ENCODE assay signal across 13 cellular contexts in genomic region chr12:52247622-52248540, GRCh38. TPM values are rescaled to one million over a fixed set of nuclear protein-coding genes. Genes with fewer than 3 reads are reported as not detected.
DNase-seq lines count a peak whose midpoint lies in the region; ATAC-seq and TF ChIP-seq lines count a peak whose summit lies in the region.
"Had no signal": no experiment of that assay in that cellular context is flagged by ENCODE, and none has a peak within 500 bp of the region (broad histone marks: within the 10 kb centered on the region; RNA-seq: fewer than 3 reads in every experiment).

No MANE protein-coding gene starts in this region.

- POLR2A ChIA-PET in activated naive CD8-positive, alpha-beta T cell treated with anti-CD3 and anti-CD28 coated beads, Interleukin-2, amount 10 ng/mL, durations not matched to agents 7 days and 5 days (lab: Charles Lee): no interaction called here

- no peaks in the 10 kb centered on the region for H3K36me3 ChIP-seq in WERI-Rb-1
- H3K36me3 ChIP-seq in lower lobe of right lung: peaks cover 4% of the 10 kb centered on the region
- peaks cover 0 to 19% (median 3%) of the 10 kb centered on the region in 4 donors for H3K36me3 ChIP-seq in upper lobe of left lung
- no peaks in the 10 kb centered on the region for H3K36me3 ChIP-seq in testis (ENCODE audit: low read depth, missing control alignments)
- H3K36me3 ChIP-seq: Peyer's patch had no signal

- intact Hi-C loops in lower lobe of right lung (cut with DNase I): no loop called here
- intact Hi-C loops in testis (cut with DNase I; ENCODE audit: low total_unique reads): no loop called here

- H3K9me3 ChIP-seq in WERI-Rb-1 (ENCODE audit: severe bottlenecking) (no peaks in the 10 kb centered on the region), lower lobe of right lung (no peaks in the 10 kb centered on the region), upper lobe of left lung (no peaks in the 10 kb centered on the region), testis (no peaks in the 10 kb centered on the region)
- H3K9me3 ChIP-seq: Peyer's patch had no signal

- TF ChIP-seq CTCF in WERI-Rb-1 (IDR thresholded peaks at IDR 0.05; ENCODE audit: low read depth, low read length) (no peak), lower lobe of right lung (IDR thresholded peaks at IDR 0.05) (no peak), upper lobe of left lung (IDR thresholded peaks at IDR 0.05) (no peak), testis (IDR thresholded peaks at IDR 0.05) (no peak)

- H3K4me1 Mint-ChIP-seq in activated naive CD8-positive, alpha-beta T cell treated with anti-CD3 and anti-CD28 coated beads, Interleukin-2, amount 10 ng/mL, durations not matched to agents 7 days and 5 days: peaks cover 76% of the 10 kb centered on the region
- H3K4me1 Mint-ChIP-seq in activated naive CD8-positive, alpha-beta T cell treated with anti-CD3 and anti-CD28 coated beads for 36 hours: peaks cover 38% of the 10 kb centered on the region

- 85 to 90% methylated on average over 10 of the region's 10 CpGs for WGBS in upper lobe of left lung, 2 donors
- 73 to 77% methylated on average over 10 of the region's 10 CpGs for WGBS in testis, 2 donors

- H3K4me3 ChIP-seq in WERI-Rb-1 (ENCODE audit: low read depth, low read length) (no peak overlapping the region), lower lobe of right lung (no peak overlapping the region), upper lobe of left lung (no peak overlapping the region), testis (no peak overlapping the region)
- H3K4me3 ChIP-seq: Peyer's patch had no signal

- no peak for TF ChIP-seq EP300 in upper lobe of left lung (IDR thresholded peaks at IDR 0.05)

- peaks cover 14% of the 10 kb centered on the region for H3K36me3 Mint-ChIP-seq in activated naive CD8-positive, alpha-beta T cell treated with anti-CD3 and anti-CD28 coated beads, Interleukin-2, amount 10 ng/mL, durations not matched to agents 7 days and 5 days
- H3K36me3 Mint-ChIP-seq in activated naive CD8-positive, alpha-beta T cell treated with anti-CD3 and anti-CD28 coated beads for 36 hours: peaks cover 2% of the 10 kb centered on the region
- H3K36me3 Mint-ChIP-seq: CD8-positive, alpha-beta T cell; memory B cell had no signal

- peak; percentile 29 for DNase-seq in activated naive CD8-positive, alpha-beta T cell treated with anti-CD3 and anti-CD28 coated beads, Interleukin-2, amount 10 ng/mL, durations not matched to agents 7 days and 5 days
- DNase-seq in activated naive CD8-positive, alpha-beta T cell treated with anti-CD3 and anti-CD28 coated beads for 36 hours: no peak
- DNase-seq in WERI-Rb-1: no peak
- no peak for DNase-seq in lower lobe of right lung
- no peak for DNase-seq in upper lobe of left lung
- no peak for DNase-seq in testis
- DNase-seq in stimulated activated CD4-positive, alpha-beta T cell treated with anti-CD3 and anti-CD28 coated beads, Interleukin-4, amount 100 ng/mL, for 1 hour: no peak
- DNase-seq in ecto neural progenitor cell (ENCODE audit: low spot score): no peak
- DNase-seq: activated T-cell treated with anti-CD3 and anti-CD28 coated beads, Interleukin-2, amount 50 U/mL, for 4 hours; CD8-positive, alpha-beta T cell had no signal

- peak overlapping the region; percentile 82 for H3K27ac Mint-ChIP-seq in activated naive CD8-positive, alpha-beta T cell treated with anti-CD3 and anti-CD28 coated beads, Interleukin-2, amount 10 ng/mL, durations not matched to agents 7 days and 5 days
- H3K27ac Mint-ChIP-seq in activated naive CD8-positive, alpha-beta T cell treated with anti-CD3 and anti-CD28 coated beads for 36 hours: no peak overlapping the region
- H3K27ac Mint-ChIP-seq: CD8-positive, alpha-beta T cell; memory B cell had no signal

- no peaks in the 10 kb centered on the region for H3K9me3 Mint-ChIP-seq in activated naive CD8-positive, alpha-beta T cell treated with anti-CD3 and anti-CD28 coated beads, Interleukin-2, amount 10 ng/mL, durations not matched to agents 7 days and 5 days
- no peaks in the 10 kb centered on the region for H3K9me3 Mint-ChIP-seq in activated naive CD8-positive, alpha-beta T cell treated with anti-CD3 and anti-CD28 coated beads for 36 hours
- H3K9me3 Mint-ChIP-seq: activated T-cell treated with anti-CD3 and anti-CD28 coated beads, Interleukin-2, amount 50 U/mL, for 4 hours; CD8-positive, alpha-beta T cell; memory B cell had no signal

- no peak for ATAC-seq in activated naive CD8-positive, alpha-beta T cell treated with anti-CD3 and anti-CD28 coated beads, Interleukin-2, amount 10 ng/mL, durations not matched to agents 7 days and 5 days (ENCODE audit: low read depth)
- ATAC-seq in lower lobe of right lung: peak in 1 of 2 donors; percentile 1
- no peak for ATAC-seq in upper lobe of left lung (ENCODE audit: low FRiP score in 2 of 2)
- ATAC-seq: activated T-cell treated with anti-CD3 and anti-CD28 coated beads, Interleukin-2, amount 50 U/mL, for 4 hours; CD8-positive, alpha-beta T cell had no signal

- H3K27me3 ChIP-seq in WERI-Rb-1 (ENCODE audit: insufficient read depth, low read depth, severe bottlenecking): no peaks in the 10 kb centered on the region
- H3K27me3 ChIP-seq in lower lobe of right lung (ENCODE audit: low read depth): peaks cover 21% of the 10 kb centered on the region
- peaks cover 0 to 5% (median 2%) of the 10 kb centered on the region in 4 donors for H3K27me3 ChIP-seq in upper lobe of left lung
- no peaks in the 10 kb centered on the region for H3K27me3 ChIP-seq in testis
- H3K27me3 ChIP-seq: Peyer's patch had no signal

- H3K27ac ChIP-seq in WERI-Rb-1: peak overlapping the region; percentile 76
- H3K27ac ChIP-seq in lower lobe of right lung: peak overlapping the region; percentile 69
- peak overlapping the region; percentile 17 to 71 (median 58) for H3K27ac ChIP-seq in upper lobe of left lung
- no peak overlapping the region for H3K27ac ChIP-seq in testis
- H3K27ac ChIP-seq: Peyer's patch had no signal

- peaks cover 43% of the 10 kb centered on the region for H3K4me1 ChIP-seq in lower lobe of right lung
- H3K4me1 ChIP-seq in upper lobe of left lung: peaks cover 14 to 47% (median 26%) of the 10 kb centered on the region in 4 donors
- no peaks in the 10 kb centered on the region for H3K4me1 ChIP-seq in testis

- peaks cover 10% of the 10 kb centered on the region for H3K27me3 Mint-ChIP-seq in activated naive CD8-positive, alpha-beta T cell treated with anti-CD3 and anti-CD28 coated beads, Interleukin-2, amount 10 ng/mL, durations not matched to agents 7 days and 5 days
- H3K27me3 Mint-ChIP-seq in activated naive CD8-positive, alpha-beta T cell treated with anti-CD3 and anti-CD28 coated beads for 36 hours: peaks cover 42% of the 10 kb centered on the region

- no peak overlapping the region for H3K4me3 Mint-ChIP-seq in activated naive CD8-positive, alpha-beta T cell treated with anti-CD3 and anti-CD28 coated beads, Interleukin-2, amount 10 ng/mL, durations not matched to agents 7 days and 5 days
- H3K4me3 Mint-ChIP-seq in activated naive CD8-positive, alpha-beta T cell treated with anti-CD3 and anti-CD28 coated beads for 36 hours: no peak overlapping the region
- H3K4me3 Mint-ChIP-seq: activated T-cell treated with anti-CD3 and anti-CD28 coated beads, Interleukin-2, amount 50 U/mL, for 4 hours; CD8-positive, alpha-beta T cell; memory B cell had no signal

- TF ChIP-seq POLR2A in upper lobe of left lung (IDR thresholded peaks at IDR 0.05): no peak
- no peak for TF ChIP-seq POLR2A in testis (IDR thresholded peaks at IDR 0.05)

RNA-seq across cellular contexts. Expression of gene KRT7, which starts 14.8 kb away (rescaled TPM):
- total RNA-seq in activated naive CD8-positive, alpha-beta T cell treated with anti-CD3 and anti-CD28 coated beads, Interleukin-2, amount 10 ng/mL, durations not matched to agents 7 days and 5 days: 1 to 10 TPM; 8.5 to 8.9 TPM
- 1 to 10 TPM; 2.4 to 6.5 TPM for total RNA-seq in activated naive CD8-positive, alpha-beta T cell treated with anti-CD3 and anti-CD28 coated beads for 36 hours
- total RNA-seq in lower lobe of right lung: 257 TPM
- 1,000 to 10,000 TPM in 2 of 6 donors, 100 to 1,000 TPM in 4; 247 to 1,279 (median 821) TPM for total RNA-seq in upper lobe of left lung
- total RNA-seq in testis: 1 to 10 TPM; 3.3 to 6.9 TPM
- 19.3 TPM for polyA plus RNA-seq in testis (ENCODE audit: insufficient read depth, low read depth, low replicate concordance)
- total RNA-seq: CD8-positive, alpha-beta T cell had no signal

RNA-seq across cellular contexts. Expression of gene KRT86, which starts 26.6 kb away (rescaled TPM):
- under 1 TPM in 1 of 2 experiments, not detected in 1; 0.14 TPM for total RNA-seq in activated naive CD8-positive, alpha-beta T cell treated with anti-CD3 and anti-CD28 coated beads, Interleukin-2, amount 10 ng/mL, durations not matched to agents 7 days and 5 days
- not detected for total RNA-seq in activated naive CD8-positive, alpha-beta T cell treated with anti-CD3 and anti-CD28 coated beads for 36 hours
- 0.74 TPM for total RNA-seq in lower lobe of right lung
- total RNA-seq in upper lobe of left lung: 1 to 10 TPM in 2 of 6 donors, under 1 TPM in 2, not detected in 2; 0.30 to 1.5 (median 0.93) TPM
- total RNA-seq in testis: 1 to 10 TPM; 2.3 to 3.2 TPM
- 4.0 TPM for polyA plus RNA-seq in testis (ENCODE audit: insufficient read depth, low read depth, low replicate concordance)
- total RNA-seq: activated T-cell treated with anti-CD3 and anti-CD28 coated beads, Interleukin-2, amount 50 U/mL, for 4 hours; Peyer's patch had no signal

RNA-seq across cellular contexts. Expression of gene KRT81, which starts 43.5 kb away (rescaled TPM):
- total RNA-seq in activated naive CD8-positive, alpha-beta T cell treated with anti-CD3 and anti-CD28 coated beads, Interleukin-2, amount 10 ng/mL, durations not matched to agents 7 days and 5 days: not detected
- total RNA-seq in activated naive CD8-positive, alpha-beta T cell treated with anti-CD3 and anti-CD28 coated beads for 36 hours: not detected
- total RNA-seq in lower lobe of right lung: not detected
- total RNA-seq in upper lobe of left lung: 1 to 10 TPM in 1 of 6 donors, under 1 TPM in 3, not detected in 2; 0.39 to 1.4 (median 0.52) TPM
- under 1 TPM in 1 of 2 donors, not detected in 1; 0.74 TPM for total RNA-seq in testis
- polyA plus RNA-seq in testis (ENCODE audit: insufficient read depth, low read depth, low replicate concordance): not detected
- total RNA-seq: CD8-positive, alpha-beta T cell; Peyer's patch; pulmonary artery endothelial cell had no signal

RNA-seq across cellular contexts. Expression of gene KRT80, which starts 56.1 kb away (rescaled TPM):
- total RNA-seq in activated naive CD8-positive, alpha-beta T cell treated with anti-CD3 and anti-CD28 coated beads, Interleukin-2, amount 10 ng/mL, durations not matched to agents 7 days and 5 days: not detected
- not detected for total RNA-seq in activated naive CD8-positive, alpha-beta T cell treated with anti-CD3 and anti-CD28 coated beads for 36 hours
- total RNA-seq in lower lobe of right lung (3.0 TPM), upper lobe of left lung (10 to 100 TPM in 2 of 6 donors, 1 to 10 TPM in 4; 2.1 to 15.2 (median 6.6) TPM), testis (under 1 TPM; 0.50 to 0.94 TPM)
- polyA plus RNA-seq in testis (ENCODE audit: insufficient read depth, low read depth, low replicate concordance): 1.0 TPM
- total RNA-seq: CD8-positive, alpha-beta T cell had no signal

Comparison
In these comparisons a context has a peak if more than half of its experiments do, and no peak if none do; other contexts are left out.
1. H3K27ac ChIP-seq: peak in WERI-Rb-1 (single experiment), lower lobe of right lung (single experiment) and upper lobe of left lung (4 of 4); none in testis (0 of 2).
2. RNA of gene KRT7, which starts 14.8 kb away (total RNA-seq): 247 to 1,279 TPM in upper lobe of left lung and 257 TPM in lower lobe of right lung (single experiment); 8.5 to 8.9 TPM in activated naive CD8-positive, alpha-beta T cell treated with anti-CD3 and anti-CD28 coated beads, Interleukin-2, amount 10 ng/mL, durations not matched to agents 7 days and 5 days, 3.3 to 6.9 TPM in testis and 2.4 to 6.5 TPM in activated naive CD8-positive, alpha-beta T cell treated with anti-CD3 and anti-CD28 coated beads for 36 hours; every median in the first group is over 10 times any median in the second.